ENCODE assay signal across 1 cellular context in genomic region chr10:12262278-12262981, GRCh38.
TF ChIP-seq lines count a peak whose summit lies in the region.

No MANE protein-coding gene starts in this region.

TF ChIP-seq in HepG2, 621 proteins besides CTCF, POLR2A, EP300 and RAD21 (continued from another document and continues in another):
- TF ChIP-seq, protein P1, sequence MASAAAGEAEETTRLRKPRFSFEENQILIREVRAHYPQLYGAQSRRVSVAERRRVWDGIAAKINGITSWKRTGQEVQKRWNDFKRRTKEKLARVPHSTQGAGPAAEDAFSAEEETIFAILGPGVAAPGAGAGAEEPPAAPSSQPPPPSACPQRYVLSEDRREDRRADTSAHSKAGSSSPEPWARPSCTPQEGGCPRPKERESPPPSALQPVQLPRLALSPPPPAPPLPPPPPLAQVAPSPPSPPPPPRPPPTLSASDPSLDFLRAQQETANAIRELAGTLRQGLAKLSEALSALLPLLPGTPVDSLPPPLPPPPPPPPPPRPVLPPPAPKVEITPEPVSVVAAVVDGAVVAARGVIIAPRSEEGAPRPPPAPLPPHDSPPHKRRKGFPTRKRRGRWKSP (CRISPR knock-in tag; IDR thresholded peaks at IDR 0.05) = no peak
- TF ChIP-seq HIC2 (CRISPR knock-in tag; IDR thresholded peaks at IDR 0.05; ENCODE audit: low read depth) (no peak), ZNF160 (CRISPR knock-in tag; IDR thresholded peaks at IDR 0.05) (no peak), JUN (CRISPR knock-in tag; IDR thresholded peaks at IDR 0.05) (no peak), TBX2 (CRISPR knock-in tag; IDR thresholded peaks at IDR 0.05; ENCODE audit: borderline replicate concordance) (peak; percentile 96), ZNF564 (CRISPR knock-in tag; IDR thresholded peaks at IDR 0.05) (0 out of 2 replicates have a peak, but pooled peaks have one; percentile 27), ZFY (CRISPR knock-in tag; IDR thresholded peaks at IDR 0.05) (no peak), ZNF589 (CRISPR knock-in tag; conservative IDR thresholded peaks at IDR 0.05) (no peak), ZNF878 (CRISPR knock-in tag; IDR thresholded peaks at IDR 0.05) (peak; percentile 53; the same call in 1 of the 2 replicates), CBX5 (CRISPR knock-in tag; IDR thresholded peaks at IDR 0.05; ENCODE audit: borderline replicate concordance) (no peak), PHF5A (CRISPR knock-in tag; IDR thresholded peaks at IDR 0.05; ENCODE audit: low read depth, unreplicated experiment) (no peak), ZBTB26 (CRISPR knock-in tag; IDR thresholded peaks at IDR 0.05; ENCODE audit: borderline replicate concordance) (no peak), CBX1 (IDR thresholded peaks at IDR 0.05; ENCODE audit: low read depth) (no peak), SOX13 (IDR thresholded peaks at IDR 0.05) (no peak), SOX13 (CRISPR knock-in tag; conservative IDR thresholded peaks at IDR 0.05 in 1 of 2, IDR thresholded peaks at IDR 0.05 in 1 of 2) (peak in 1 of 2 experiments; percentile 83; a peak in 2 of 4 replicates), ZNF530 (CRISPR knock-in tag; IDR thresholded peaks at IDR 0.05; ENCODE audit: low read depth) (no peak), ZBTB49 (CRISPR knock-in tag; IDR thresholded peaks at IDR 0.05; ENCODE audit: borderline replicate concordance) (no peak), ZNF709 (CRISPR knock-in tag; IDR thresholded peaks at IDR 0.05) (no peak), PLRG1 (conservative IDR thresholded peaks at IDR 0.05) (no peak), DNMT1 (CRISPR knock-in tag; IDR thresholded peaks at IDR 0.05) (no peak), SOX5 (CRISPR knock-in tag; IDR thresholded peaks at IDR 0.05; ENCODE audit: borderline replicate concordance) (peak; percentile 85), ZBTB7B (CRISPR knock-in tag; IDR thresholded peaks at IDR 0.05) (0 out of 2 replicates have a peak, but pooled peaks have one; percentile 35), TP53 (CRISPR knock-in tag; conservative IDR thresholded peaks at IDR 0.05) (no peak), ATRX (CRISPR knock-in tag; IDR thresholded peaks at IDR 0.05; ENCODE audit: borderline replicate concordance) (no peak), PHF21A (CRISPR knock-in tag; IDR thresholded peaks at IDR 0.05) (peak; percentile 63; the same call in 1 of the 2 replicates), RBM22 (optimal IDR thresholded peaks at IDR 0.05; ENCODE audit: low read length) (no peak), HNRNPL (IDR thresholded peaks at IDR 0.05; ENCODE audit: low read depth, low read length) (no peak), ZZZ3 (CRISPR knock-in tag; IDR thresholded peaks at IDR 0.05; ENCODE audit: borderline replicate concordance) (no peak), PATZ1 (CRISPR knock-in tag; IDR thresholded peaks at IDR 0.05) (peak; percentile 69; the same call in 1 of the 2 replicates), JDP2 (CRISPR knock-in tag; IDR thresholded peaks at IDR 0.05; ENCODE audit: borderline replicate concordance) (no peak), TCF7 (IDR thresholded peaks at IDR 0.05; ENCODE audit: low read depth) (peak; percentile 58), RCOR2 (CRISPR knock-in tag; IDR thresholded peaks at IDR 0.05) (0 out of 2 replicates have a peak, but pooled peaks have one; percentile 34), RORA (CRISPR knock-in tag; IDR thresholded peaks at IDR 0.05) (no peak), GABPB1 (CRISPR knock-in tag; IDR thresholded peaks at IDR 0.05) (no peak), CEBPG (CRISPR knock-in tag; IDR thresholded peaks at IDR 0.05) (peak; percentile 61), HNF4A (CRISPR knock-in tag; IDR thresholded peaks at IDR 0.05) (no peak), FOXA1 (IDR thresholded peaks at IDR 0.05) (no peak), FOXA1 (CRISPR knock-in tag; IDR thresholded peaks at IDR 0.05) (peak; percentile 68), ZNF550 (CRISPR knock-in tag; IDR thresholded peaks at IDR 0.05; ENCODE audit: borderline replicate concordance) (no peak)
- TF ChIP-seq, protein P2, sequence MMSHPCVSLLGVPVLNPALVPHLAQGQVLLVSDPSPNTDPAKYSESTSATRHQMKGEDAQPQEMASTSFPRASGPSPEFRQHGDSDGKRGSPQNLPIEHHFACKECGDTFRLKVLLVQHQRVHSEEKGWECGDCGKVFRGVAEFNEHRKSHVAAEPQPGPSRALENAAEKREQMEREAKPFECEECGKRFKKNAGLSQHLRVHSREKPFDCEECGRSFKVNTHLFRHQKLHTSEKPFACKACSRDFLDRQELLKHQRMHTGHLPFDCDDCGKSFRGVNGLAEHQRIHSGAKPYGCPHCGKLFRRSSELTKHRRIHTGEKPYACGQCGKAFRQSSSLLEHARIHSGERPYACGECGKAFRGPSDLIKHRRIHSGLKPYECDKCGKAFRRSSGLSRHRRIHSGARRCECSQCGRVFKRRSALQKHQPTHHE (CRISPR knock-in tag; IDR thresholded peaks at IDR 0.05; ENCODE audit: borderline replicate concordance) = no peak
- TF ChIP-seq, protein P3, sequence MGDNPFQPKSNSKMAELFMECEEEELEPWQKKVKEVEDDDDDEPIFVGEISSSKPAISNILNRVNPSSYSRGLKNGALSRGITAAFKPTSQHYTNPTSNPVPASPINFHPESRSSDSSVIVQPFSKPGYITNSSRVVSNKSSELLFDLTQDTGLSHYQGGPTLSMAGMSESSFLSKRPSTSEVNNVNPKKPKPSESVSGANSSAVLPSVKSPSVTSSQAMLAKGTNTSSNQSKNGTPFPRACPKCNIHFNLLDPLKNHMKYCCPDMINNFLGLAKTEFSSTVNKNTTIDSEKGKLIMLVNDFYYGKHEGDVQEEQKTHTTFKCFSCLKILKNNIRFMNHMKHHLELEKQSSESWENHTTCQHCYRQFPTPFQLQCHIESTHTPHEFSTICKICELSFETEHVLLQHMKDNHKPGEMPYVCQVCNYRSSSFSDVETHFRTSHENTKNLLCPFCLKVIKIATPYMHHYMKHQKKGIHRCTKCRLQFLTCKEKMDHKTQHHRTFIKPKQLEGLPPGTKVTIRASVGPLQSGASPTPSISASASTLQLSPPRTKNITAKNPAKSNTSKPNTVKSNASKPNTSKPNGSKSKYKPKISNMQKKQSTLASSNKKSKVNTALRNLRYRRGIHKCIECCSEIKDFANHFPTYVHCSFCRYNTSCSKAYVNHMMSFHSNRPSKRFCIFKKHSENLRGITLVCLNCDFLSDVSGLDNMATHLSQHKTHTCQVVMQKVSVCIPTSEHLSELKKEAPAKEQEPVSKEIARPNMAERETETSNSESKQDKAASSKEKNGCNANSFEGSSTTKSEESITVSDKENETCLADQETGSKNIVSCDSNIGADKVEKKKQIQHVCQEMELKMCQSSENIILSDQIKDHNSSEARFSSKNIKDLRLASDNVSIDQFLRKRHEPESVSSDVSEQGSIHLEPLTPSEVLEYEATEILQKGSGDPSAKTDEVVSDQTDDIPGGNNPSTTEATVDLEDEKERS (CRISPR knock-in tag; IDR thresholded peaks at IDR 0.05) = no peak
- TF ChIP-seq, protein P4, sequence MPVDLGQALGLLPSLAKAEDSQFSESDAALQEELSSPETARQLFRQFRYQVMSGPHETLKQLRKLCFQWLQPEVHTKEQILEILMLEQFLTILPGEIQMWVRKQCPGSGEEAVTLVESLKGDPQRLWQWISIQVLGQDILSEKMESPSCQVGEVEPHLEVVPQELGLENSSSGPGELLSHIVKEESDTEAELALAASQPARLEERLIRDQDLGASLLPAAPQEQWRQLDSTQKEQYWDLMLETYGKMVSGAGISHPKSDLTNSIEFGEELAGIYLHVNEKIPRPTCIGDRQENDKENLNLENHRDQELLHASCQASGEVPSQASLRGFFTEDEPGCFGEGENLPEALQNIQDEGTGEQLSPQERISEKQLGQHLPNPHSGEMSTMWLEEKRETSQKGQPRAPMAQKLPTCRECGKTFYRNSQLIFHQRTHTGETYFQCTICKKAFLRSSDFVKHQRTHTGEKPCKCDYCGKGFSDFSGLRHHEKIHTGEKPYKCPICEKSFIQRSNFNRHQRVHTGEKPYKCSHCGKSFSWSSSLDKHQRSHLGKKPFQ (CRISPR knock-in tag; IDR thresholded peaks at IDR 0.05; ENCODE audit: insufficient replicate concordance) = peak; percentile 59
- TF ChIP-seq, protein P5, sequence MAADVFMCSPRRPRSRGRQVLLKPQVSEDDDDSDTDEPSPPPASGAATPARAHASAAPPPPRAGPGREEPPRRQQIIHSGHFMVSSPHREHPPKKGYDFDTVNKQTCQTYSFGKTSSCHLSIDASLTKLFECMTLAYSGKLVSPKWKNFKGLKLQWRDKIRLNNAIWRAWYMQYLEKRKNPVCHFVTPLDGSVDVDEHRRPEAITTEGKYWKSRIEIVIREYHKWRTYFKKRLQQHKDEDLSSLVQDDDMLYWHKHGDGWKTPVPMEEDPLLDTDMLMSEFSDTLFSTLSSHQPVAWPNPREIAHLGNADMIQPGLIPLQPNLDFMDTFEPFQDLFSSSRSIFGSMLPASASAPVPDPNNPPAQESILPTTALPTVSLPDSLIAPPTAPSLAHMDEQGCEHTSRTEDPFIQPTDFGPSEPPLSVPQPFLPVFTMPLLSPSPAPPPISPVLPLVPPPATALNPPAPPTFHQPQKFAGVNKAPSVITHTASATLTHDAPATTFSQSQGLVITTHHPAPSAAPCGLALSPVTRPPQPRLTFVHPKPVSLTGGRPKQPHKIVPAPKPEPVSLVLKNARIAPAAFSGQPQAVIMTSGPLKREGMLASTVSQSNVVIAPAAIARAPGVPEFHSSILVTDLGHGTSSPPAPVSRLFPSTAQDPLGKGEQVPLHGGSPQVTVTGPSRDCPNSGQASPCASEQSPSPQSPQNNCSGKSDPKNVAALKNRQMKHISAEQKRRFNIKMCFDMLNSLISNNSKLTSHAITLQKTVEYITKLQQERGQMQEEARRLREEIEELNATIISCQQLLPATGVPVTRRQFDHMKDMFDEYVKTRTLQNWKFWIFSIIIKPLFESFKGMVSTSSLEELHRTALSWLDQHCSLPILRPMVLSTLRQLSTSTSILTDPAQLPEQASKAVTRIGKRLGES (CRISPR knock-in tag; IDR thresholded peaks at IDR 0.05; ENCODE audit: borderline replicate concordance) = no peak
- TF ChIP-seq, protein P6, sequence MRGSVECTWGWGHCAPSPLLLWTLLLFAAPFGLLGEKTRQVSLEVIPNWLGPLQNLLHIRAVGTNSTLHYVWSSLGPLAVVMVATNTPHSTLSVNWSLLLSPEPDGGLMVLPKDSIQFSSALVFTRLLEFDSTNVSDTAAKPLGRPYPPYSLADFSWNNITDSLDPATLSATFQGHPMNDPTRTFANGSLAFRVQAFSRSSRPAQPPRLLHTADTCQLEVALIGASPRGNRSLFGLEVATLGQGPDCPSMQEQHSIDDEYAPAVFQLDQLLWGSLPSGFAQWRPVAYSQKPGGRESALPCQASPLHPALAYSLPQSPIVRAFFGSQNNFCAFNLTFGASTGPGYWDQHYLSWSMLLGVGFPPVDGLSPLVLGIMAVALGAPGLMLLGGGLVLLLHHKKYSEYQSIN (CRISPR knock-in tag; IDR thresholded peaks at IDR 0.05; ENCODE audit: borderline replicate concordance) = no peak
